ENCODE assay signal across 14 cellular contexts in genomic region chr5:144390133-144390532, GRCh38.
DNase-seq lines count a peak whose midpoint lies in the region; ATAC-seq and TF ChIP-seq lines count a peak whose summit lies in the region.
"Had no signal": no experiment of that assay in that cellular context is flagged by ENCODE, and none has a peak within 500 bp of the region (broad histone marks: within the 10 kb centered on the region; RNA-seq: fewer than 3 reads in every experiment).

No MANE protein-coding gene starts in this region.

- DNase-seq in NCI-H2171 treated with DMSO at 0.1 percent for 48 hours (lab: John Stamatoyannopoulos, UW): peak; percentile 18
- DNase-seq in NCI-H2171 (lab: John Stamatoyannopoulos, UW): no peak
- DNase-seq in SK-MEL-5 (ENCODE audit: low read depth, low spot score): peak; percentile 2
- peak; percentile 9 for DNase-seq in glomerular visceral epithelial cell (ENCODE audit: extremely low spot score)
- peak; percentile 13 for DNase-seq in transverse colon
- no peak for DNase-seq in aorta
- no peak for DNase-seq in GM20000 (ENCODE audit: low spot score)
- no peak for DNase-seq in T-helper 2 cell
- DNase-seq: activated CD4-positive, alpha-beta T cell treated with anti-CD3 and anti-CD28 coated beads for 4 hours; central memory CD4-positive, alpha-beta T cell; OCI-M1; stimulated activated CD4-positive, alpha-beta T cell treated with anti-CD3 and anti-CD28 coated beads, Interleukin-12 subunit alpha, Interleukin-12 subunit beta, amount 100 ng/mL, for 4 hours; substantia nigra had no signal

- no peaks in the 10 kb centered on the region for H3K27me3 ChIP-seq in transverse colon
- no peaks in the 10 kb centered on the region for H3K27me3 ChIP-seq in aorta (ENCODE audit: control insufficient read depth in 1 of 2, insufficient read depth in 2 of 2, low read length in 1 of 2)
- H3K27me3 ChIP-seq: BLaER1 had no signal

- H3K9me3 ChIP-seq in transverse colon: no peaks in the 10 kb centered on the region
- H3K9me3 ChIP-seq in aorta (ENCODE audit: control insufficient read depth, low read length): no peaks in the 10 kb centered on the region
- H3K9me3 ChIP-seq: BLaER1 had no signal

- TF ChIP-seq POLR2A in transverse colon (IDR thresholded peaks at IDR 0.05): no peak

- ATAC-seq in aorta (ENCODE audit: low FRiP score): no peak

- in situ Hi-C loops in SK-MEL-5 (cut with HindIII; ENCODE audit: low pct_unique_long_range_greater_than_20kb, low sequenced_read_pairs): no loop called here
- in situ Hi-C loops in transverse colon (cut with MboI; ENCODE audit: low pct_ligation_motif_present in 1 of 4, low pct_unique_long_range_greater_than_20kb in 1 of 4, low sequenced_read_pairs in 3 of 4): no loop called here

- 0 to 3% methylated on average over 1 of the region's 1 CpG for WGBS in transverse colon (ENCODE audit: low coverage in 1 of 2), 2 donors
- WGBS in aorta, 2 donors: 0 to 4% methylated on average over 1 of the region's 1 CpG

- TF ChIP-seq EP300 in transverse colon (IDR thresholded peaks at IDR 0.05; ENCODE audit: low read depth): no peak

- H3K27ac ChIP-seq in transverse colon (no peak overlapping the region), aorta (ENCODE audit: low read depth in 1 of 2, low read length in 2 of 2) (no peak overlapping the region)
- H3K27ac ChIP-seq: BLaER1 had no signal

- intact Hi-C loops in transverse colon (cut with DNase I; ENCODE audit: low total_unique reads): no loop called here
- intact Hi-C loops in aorta (cut with DNase I): no loop called here

- TF ChIP-seq CTCF in transverse colon (IDR thresholded peaks at IDR 0.05) (peak in 4 of 5 experiments; percentile 12 to 33 (median 24)), GM20000 (IDR thresholded peaks at IDR 0.05; ENCODE audit: extremely low read depth, missing control alignments) (no peak)

- H3K4me3 ChIP-seq in transverse colon (no peak overlapping the region), aorta (ENCODE audit: low read length in 2 of 2) (no peak overlapping the region)
- H3K4me3 ChIP-seq: BLaER1 had no signal

- H3K36me3 ChIP-seq in transverse colon (no peaks in the 10 kb centered on the region), aorta (ENCODE audit: control insufficient read depth in 1 of 2, insufficient read depth in 2 of 2, low read length in 1 of 2) (no peaks in the 10 kb centered on the region)
- H3K36me3 ChIP-seq: BLaER1 had no signal

- no peaks in the 10 kb centered on the region for H3K4me1 ChIP-seq in transverse colon
- no peaks in the 10 kb centered on the region for H3K4me1 ChIP-seq in aorta (ENCODE audit: control insufficient read depth in 1 of 2, insufficient read depth in 2 of 2, low read length in 2 of 2)

Comparison
In these comparisons a context has a peak if more than half of its experiments do, and no peak if none do; other contexts are left out.
1. DNase-seq: peak in NCI-H2171 treated with DMSO at 0.1 percent for 48 hours (single experiment), SK-MEL-5 (single experiment), glomerular visceral epithelial cell (single experiment) and transverse colon (single experiment); none in NCI-H2171 (single experiment), aorta (0 of 2), GM20000 (single experiment) and T-helper 2 cell (0 of 5).